Comparison of ENCODE assay signal across 21 cellular contexts in genomic region chr6:85135376-85136094, GRCh38.
DNase-seq lines count a peak whose midpoint lies in the region; ATAC-seq and TF ChIP-seq lines count a peak whose summit lies in the region.
"Had no signal": no experiment of that assay in that cellular context is flagged by ENCODE, and none has a peak within 500 bp of the region (broad histone marks: within the 10 kb centered on the region; RNA-seq: fewer than 3 reads in every experiment).

No MANE protein-coding gene starts in this region.

- H3K27ac ChIP-seq in VCaP (peak overlapping the region; percentile 52), tibial artery (peak overlapping the region; percentile 2 to 15)
- H3K27ac ChIP-seq: neural progenitor cell, right atrium auricular region, testis had no signal

- no peaks in the 10 kb centered on the region for H3K9me3 ChIP-seq in tibial artery
- H3K9me3 ChIP-seq: right atrium auricular region, SK-N-SH, testis had no signal

- CTCF ChIA-PET in HEK293T (lab: Yijun Ruan, JAX), result interaction anchor here (0.6 kb wide), 1 partner anchor 387 kb away, joined by 3 read pairs; no protein-coding TSS in a partner anchor

- DNase-seq in GM04503 (ENCODE audit: low read depth), result peak; percentile 78
- DNase-seq in fibroblast of pulmonary artery (ENCODE audit: low read depth), result peak; percentile 70
- DNase-seq in tibial artery, result no peak
- DNase-seq in HEK293T (ENCODE audit: extremely low spot score), result no peak
- DNase-seq in NK-92 treated with Interleukin-12 subunit alpha and Interleukin-12 subunit beta, amount 100 ng/mL, for 24 hours (lab: John Stamatoyannopoulos, UW), result no peak
- DNase-seq: activated CD4-positive, alpha-beta T cell treated with anti-CD3 and anti-CD28 coated beads for 4 hours; activated T-cell treated with anti-CD3 and anti-CD28 coated beads for 4 hours; CD8-positive, alpha-beta memory T cell; cerebellar nuclear complex; foreskin melanocyte; H7; left cardiac atrium; NCI-H2029; SK-N-SH; stimulated activated CD4-positive, alpha-beta T cell treated with anti-CD3 and anti-CD28 coated beads, Interleukin-12 subunit alpha, Interleukin-12 subunit beta, amount 100 ng/mL, for 4 hours; stimulated activated naive B cell treated with anti-CD40 and anti-IgM and Interleukin-4, amounts not matched to agents 10 μg/mL and 1 μg/mL and 100 μg/mL, for 72 hours; testis had no signal

- peaks cover 0 to 31% (median 11%) of the 10 kb centered on the region in 4 donors for H3K4me1 ChIP-seq in tibial artery
- H3K4me1 ChIP-seq: neural progenitor cell, right atrium auricular region, testis had no signal

- no peak for TF ChIP-seq POLR2A in GM18505 (IDR thresholded peaks at IDR 0.05; ENCODE audit: borderline replicate concordance, extremely low read depth, insufficient read depth, insufficient read length)

- no peak overlapping the region for H3K4me3 ChIP-seq in fibroblast of pulmonary artery (replicated peaks; ENCODE audit: low read depth, low read length)
- no peak overlapping the region for H3K4me3 ChIP-seq in tibial artery
- H3K4me3 ChIP-seq: neural progenitor cell, right atrium auricular region, testis had no signal

- no peak for TF ChIP-seq CTCF in VCaP (conservative IDR thresholded peaks at IDR 0.05)
- no peak for TF ChIP-seq CTCF in fibroblast of pulmonary artery (IDR thresholded peaks at IDR 0.05; ENCODE audit: low read length, missing control alignments)
- no peak for TF ChIP-seq CTCF in tibial artery (IDR thresholded peaks at IDR 0.05)

- no peak for ATAC-seq in GM18505 (IDR thresholded peaks at IDR 0.05; ENCODE audit: unreplicated experiment)
- ATAC-seq: stimulated activated naive B cell treated with anti-CD40 and anti-IgM and Interleukin-4, amounts not matched to agents 10 μg/mL and 1 μg/mL and 100 μg/mL, for 72 hours had no signal

- POLR2A ChIA-PET in HEK293T (lab: Yijun Ruan, JAX), result no interaction called here

- intact Hi-C loops in tibial artery (cut with DNase I; ENCODE audit: low total_unique reads), result no loop called here

- H3K27me3 ChIP-seq in tibial artery, result no peaks in the 10 kb centered on the region
- H3K27me3 ChIP-seq: neural progenitor cell, right atrium auricular region, testis had no signal

- no peaks in the 10 kb centered on the region for H3K36me3 ChIP-seq in tibial artery
- H3K36me3 ChIP-seq: neural progenitor cell, right atrium auricular region had no signal

TF ChIP-seq in HEK293T, 16 proteins besides CTCF, POLR2A, EP300 and RAD21:
- TF ChIP-seq TARDBP (IDR thresholded peaks at IDR 0.05) (no peak), FOXK2 (IDR thresholded peaks at IDR 0.05) (no peak), FOXA1 (IDR thresholded peaks at IDR 0.05) (no peak), ARNT (IDR thresholded peaks at IDR 0.05) (no peak), SUZ12 (IDR thresholded peaks at IDR 0.05) (no peak), NFRKB (IDR thresholded peaks at IDR 0.05) (no peak), FOXM1 (IDR thresholded peaks at IDR 0.05; ENCODE audit: borderline replicate concordance) (no peak), BHLHE40 (IDR thresholded peaks at IDR 0.05; ENCODE audit: borderline replicate concordance) (no peak), PKNOX1 (IDR thresholded peaks at IDR 0.05) (no peak), HDGF (IDR thresholded peaks at IDR 0.05; ENCODE audit: borderline replicate concordance) (no peak), SP1 (IDR thresholded peaks at IDR 0.05) (no peak), ELF4 (IDR thresholded peaks at IDR 0.05) (no peak), LEF1 (IDR thresholded peaks at IDR 0.05; ENCODE audit: borderline replicate concordance) (no peak), L3MBTL2 (conservative IDR thresholded peaks at IDR 0.05) (no peak), CTBP1 (IDR thresholded peaks at IDR 0.05; ENCODE audit: borderline replicate concordance) (no peak), ZNF384 (IDR thresholded peaks at IDR 0.05) (no peak)

Comparison
In these comparisons a context has a peak if more than half of its experiments do, and no peak if none do; other contexts are left out.
1. DNase-seq: peak in GM04503 (single experiment) and fibroblast of pulmonary artery (single experiment); none in tibial artery (0 of 2), HEK293T (single experiment) and NK-92 treated with Interleukin-12 subunit alpha and Interleukin-12 subunit beta, amount 100 ng/mL, for 24 hours (single experiment).